28 cellular contexts compared by ENCODE assay signal in genomic region chr16:47553853-47554564, GRCh38.
"Had no signal": no experiment of that assay in that cellular context is flagged by ENCODE, and none has a peak within 500 bp of the region (broad histone marks: within the 10 kb centered on the region; RNA-seq: fewer than 3 reads in every experiment).

No MANE protein-coding gene starts in this region.

- H3K4me1 ChIP-seq: colonic mucosa, esophagus muscularis mucosa, esophagus squamous epithelium, foreskin keratinocyte, gastrocnemius medialis, gastroesophageal sphincter, heart left ventricle, heart right ventricle had no signal

- H3K27me3 Mint-ChIP-seq: dendritic cell treated with granulocyte-macrophage colony-stimulating factor and Interleukin-4, amounts not matched to agents 40 ng/mL and 50 ng/mL, for 4 days; effector memory CD8-positive, alpha-beta T cell had no signal

- FAIRE-seq: colon, endometrium, endothelial cell of umbilical vein, frontal cortex had no signal

- H3K36me3 ChIP-seq: colonic mucosa had no signal

- H3K4me3 ChIP-seq: colonic mucosa, coronary artery, dorsolateral prefrontal cortex, esophagus muscularis mucosa, esophagus squamous epithelium, gastrocnemius medialis, gastroesophageal sphincter, heart left ventricle, heart right ventricle had no signal

- DNase-seq: colonic mucosa; cortex of kidney; dermis blood vessel endothelial cell; dorsolateral prefrontal cortex; effector CD4-positive, alpha-beta T cell; effector CD8-positive, alpha-beta T cell; effector memory CD4-positive, alpha-beta T cell; effector memory CD8-positive, alpha-beta T cell; endodermal cell; erythroblast; esophagus squamous epithelium; foreskin fibroblast; foreskin keratinocyte; foreskin melanocyte; gastrocnemius medialis; glutamatergic neuron; heart left ventricle; heart right ventricle had no signal

- H3K27ac ChIP-seq: colonic mucosa, coronary artery, dorsolateral prefrontal cortex, epithelial cell of prostate, esophagus muscularis mucosa, esophagus squamous epithelium, foreskin keratinocyte, gastrocnemius medialis, gastroesophageal sphincter, heart left ventricle, heart right ventricle had no signal

- H3K4me1 Mint-ChIP-seq: endodermal cell had no signal

- H3K4me3 Mint-ChIP-seq: dendritic cell treated with granulocyte-macrophage colony-stimulating factor and Interleukin-4, amounts not matched to agents 40 ng/mL and 50 ng/mL, for 4 days; effector memory CD8-positive, alpha-beta T cell; endodermal cell had no signal

- H3K9me3 ChIP-seq: colonic mucosa, gastrocnemius medialis had no signal

- H3K27me3 ChIP-seq: colonic mucosa, dorsolateral prefrontal cortex, esophagus muscularis mucosa, esophagus squamous epithelium, foreskin keratinocyte, gastrocnemius medialis, gastroesophageal sphincter, heart left ventricle, heart right ventricle had no signal

- ATAC-seq: effector memory CD8-positive, alpha-beta T cell; esophagus mucosa; foreskin keratinocyte; gastrocnemius medialis; gastroesophageal sphincter; heart left ventricle; heart right ventricle had no signal

- H3K27ac Mint-ChIP-seq: dendritic cell treated with granulocyte-macrophage colony-stimulating factor and Interleukin-4, amounts not matched to agents 40 ng/mL and 50 ng/mL, for 4 days; effector memory CD8-positive, alpha-beta T cell; endodermal cell had no signal
